Comparison of ENCODE assay signal across 8 cellular contexts in the genomic region with DNA sequence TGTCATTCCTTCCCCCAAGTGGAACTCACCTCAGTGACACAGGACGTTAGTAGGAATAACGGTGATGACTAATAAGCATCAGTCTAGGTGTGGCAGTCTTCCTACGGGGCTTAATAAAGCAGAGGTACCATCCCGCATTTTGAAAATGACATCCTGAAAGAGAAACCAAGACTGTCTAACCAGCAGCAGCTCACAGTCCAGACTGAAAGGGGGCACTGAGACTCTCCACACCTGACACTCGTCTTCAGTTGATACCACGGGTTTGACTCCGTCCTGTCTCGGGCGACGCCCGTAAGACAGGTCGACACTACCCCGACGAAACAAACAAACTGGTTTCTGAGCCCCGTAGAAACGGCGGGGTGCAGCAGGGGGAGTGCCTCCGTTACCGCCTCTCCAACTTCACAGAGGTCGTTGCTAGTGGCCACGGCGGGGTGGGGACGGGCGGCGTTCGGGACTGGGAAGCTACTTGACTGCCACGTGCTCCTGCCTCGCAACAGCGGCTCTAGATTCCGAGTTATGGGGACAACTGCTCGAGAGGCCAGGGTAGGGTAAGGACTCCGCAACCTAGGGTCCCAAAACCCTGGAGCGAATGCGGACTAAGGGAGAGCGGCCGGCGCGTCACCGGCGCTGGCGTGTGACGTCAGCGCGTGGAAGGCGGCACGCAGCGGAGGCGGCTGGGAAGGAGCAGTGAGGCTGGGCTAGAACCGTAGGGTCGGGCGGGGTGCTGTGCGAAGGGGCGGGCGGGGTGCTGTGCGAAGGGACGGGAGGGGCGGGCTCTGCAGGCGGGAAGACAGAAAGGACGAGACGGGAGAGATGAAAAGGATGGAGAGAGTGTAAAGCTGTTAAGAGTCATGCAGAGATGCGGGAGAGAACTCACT. TPM values are rescaled to one million over a fixed set of nuclear protein-coding genes. Genes with fewer than 3 reads are reported as not detected.
DNase-seq lines count a peak whose midpoint lies in the region; ATAC-seq and TF ChIP-seq lines count a peak whose summit lies in the region.

Gene NEK1 (minus strand): TSS at position 593 of the 878 bp plus-strand sequence. CDS start 9,953 bp downstream, outside the sequence.

- peak within 1 kb of the TSS; percentile 100 for H2AFZ ChIP-seq in OCI-LY3 (ENCODE audit: low read depth, low read length)

- DNase-seq in D341Med (ENCODE audit: low spot score) (peak; percentile 95), HuH-7.5 (ENCODE audit: low spot score) (peak; percentile 66), epithelial cell of esophagus (ENCODE audit: low read depth) (peak; percentile 88)
- DNase-seq in activated CD8-positive, alpha-beta memory T cell treated with anti-CD3 and anti-CD28 coated beads, Interleukin-2, amount 50 U/mL, for 48 hours, result peak; percentile 92
- peak; percentile 58 to 78 for DNase-seq in stimulated activated CD8-positive, alpha-beta memory T cell treated with anti-CD3 and anti-CD28 coated beads, Interleukin-4, amount 100 ng/mL, for 1 hour (ENCODE audit: low read depth in 2 of 2, low spot score in 1 of 2)

- ATAC-seq in GM21526 (IDR thresholded peaks at IDR 0.05; ENCODE audit: low FRiP score, unreplicated experiment), result peak; percentile 93

- H3K4me1 ChIP-seq in OCI-LY3 (ENCODE audit: low read length) (peaks cover 17% of the 10 kb centered on the region), mononuclear cell (ENCODE audit: insufficient read depth, low read length) (peaks cover 9% of the 10 kb centered on the region)

- no peaks in the 10 kb centered on the region for H3K27me3 ChIP-seq in OCI-LY3 (ENCODE audit: low read depth, low read length)
- no peaks in the 10 kb centered on the region for H3K27me3 ChIP-seq in mononuclear cell (ENCODE audit: insufficient read depth, low read length)

- peak within 1 kb of the TSS; percentile 69 for H3K9ac ChIP-seq in OCI-LY3 (ENCODE audit: low read length)

- peak within 1 kb of the TSS; percentile 97 for H3K4me2 ChIP-seq in OCI-LY3 (ENCODE audit: low read length)

- no peaks in the 10 kb centered on the region for H4K20me1 ChIP-seq in OCI-LY3 (ENCODE audit: insufficient read depth, low read length)

- H3K79me2 ChIP-seq in OCI-LY3 (ENCODE audit: low read length), result peaks cover 14% of the 10 kb centered on the region

- peak within 1 kb of the TSS; percentile 84 for H3K4me3 ChIP-seq in OCI-LY3 (ENCODE audit: low read length)
- peak within 1 kb of the TSS; percentile 98 for H3K4me3 ChIP-seq in epithelial cell of esophagus (ENCODE audit: low read length)
- H3K4me3 ChIP-seq in mononuclear cell (ENCODE audit: low read length), result peak within 1 kb of the TSS; percentile 87

- no peaks in the 10 kb centered on the region for H3K36me3 ChIP-seq in OCI-LY3 (replicated peaks; ENCODE audit: low read depth, low read length)

- TF ChIP-seq CTCF in OCI-LY3 (IDR thresholded peaks at IDR 0.05; ENCODE audit: low read depth, low read length) (peak; percentile 16; the same call in 1 of the 2 replicates), epithelial cell of esophagus (IDR thresholded peaks at IDR 0.05; ENCODE audit: insufficient read depth, low read depth, low read length, missing control alignments) (no peak)

- H3K9me3 ChIP-seq in OCI-LY3 (ENCODE audit: insufficient read depth, low read length), result no peaks in the 10 kb centered on the region
- H3K9me3 ChIP-seq in mononuclear cell (ENCODE audit: low read depth, low read length), result no peaks in the 10 kb centered on the region

- peak within 1 kb of the TSS; percentile 47 for H3K27ac ChIP-seq in OCI-LY3 (ENCODE audit: low read length)

RNA-seq across cellular contexts. Expression of gene NEK1, which starts in this region (rescaled TPM):
- 6.0 TPM for total RNA-seq in mononuclear cell

Comparison
In these comparisons a context has a peak if more than half of its experiments do, and no peak if none do; other contexts are left out.
1. Peak in every context shown above with its lines: DNase-seq, ATAC-seq, H3K4me3 ChIP-seq and H3K27ac ChIP-seq.